In genomic region chr2:240287496-240288086, GRCh38 we compare ENCODE assay signal across 2 cellular contexts.
TF ChIP-seq lines count a peak whose summit lies in the region.

No MANE protein-coding gene starts in this region.

TF ChIP-seq in SK-N-SH, 30 proteins besides CTCF, POLR2A, EP300 and RAD21 (continued from another document):
- TF ChIP-seq YY1 (IDR thresholded peaks at IDR 0.05; ENCODE audit: low read depth): no peak
- TF ChIP-seq NFIC (IDR thresholded peaks at IDR 0.05; ENCODE audit: borderline replicate concordance): no peak
- TF ChIP-seq SMC3 (IDR thresholded peaks at IDR 0.05; ENCODE audit: low read depth, low read length): no peak
- TF ChIP-seq MAX (IDR thresholded peaks at IDR 0.05; ENCODE audit: low read depth): no peak
- TF ChIP-seq REST (IDR thresholded peaks at IDR 0.05; ENCODE audit: low read depth, low read length): no peak
- no peak for TF ChIP-seq JUND (IDR thresholded peaks at IDR 0.05)
- no peak for TF ChIP-seq FOSL2 (IDR thresholded peaks at IDR 0.05; ENCODE audit: borderline replicate concordance, low read depth)
- TF ChIP-seq FOXJ3 (CRISPR knock-in tag; IDR thresholded peaks at IDR 0.05): no peak
- TF ChIP-seq MXI1 (IDR thresholded peaks at IDR 0.05; ENCODE audit: low read depth, low read length): no peak
- TF ChIP-seq IRF3 (IDR thresholded peaks at IDR 0.05; ENCODE audit: low read depth, low read length): no peak
- no peak for TF ChIP-seq CHD2 (IDR thresholded peaks at IDR 0.05; ENCODE audit: low read length, partially characterized antibody)
- TF ChIP-seq FOXM1 (IDR thresholded peaks at IDR 0.05; ENCODE audit: low read depth): no peak
- TF ChIP-seq GATA2 (CRISPR knock-in tag; IDR thresholded peaks at IDR 0.05): no peak
- TF ChIP-seq ZBTB33 (IDR thresholded peaks at IDR 0.05; ENCODE audit: borderline replicate concordance, low read depth): no peak
- TF ChIP-seq MEF2A (IDR thresholded peaks at IDR 0.05; ENCODE audit: borderline replicate concordance, low read depth): no peak
- no peak for TF ChIP-seq EZH2phosphoT487 (IDR thresholded peaks at IDR 0.05; ENCODE audit: borderline replicate concordance, low read depth)
- no peak for TF ChIP-seq PBX3 (IDR thresholded peaks at IDR 0.05)

TF ChIP-seq in SK-N-SH treated with all-trans-retinoic acid at 6 μM for 48 hours, 23 proteins besides CTCF, POLR2A, EP300 and RAD21 (continued from another document):
- TF ChIP-seq TCF4 (CRISPR knock-in tag; IDR thresholded peaks at IDR 0.05; ENCODE audit: borderline replicate concordance): no peak
- TF ChIP-seq POU6F1 (CRISPR knock-in tag; IDR thresholded peaks at IDR 0.05; ENCODE audit: borderline replicate concordance, low read depth): no peak
- no peak for TF ChIP-seq ARNTL (CRISPR knock-in tag; IDR thresholded peaks at IDR 0.05; ENCODE audit: borderline replicate concordance, low read depth)
- TF ChIP-seq ZNF70 (CRISPR knock-in tag; IDR thresholded peaks at IDR 0.05): no peak
- no peak for TF ChIP-seq ISL1 (CRISPR knock-in tag; IDR thresholded peaks at IDR 0.05)
- TF ChIP-seq PATZ1 (CRISPR knock-in tag; IDR thresholded peaks at IDR 0.05; ENCODE audit: borderline replicate concordance): no peak
- TF ChIP-seq ZC3H10 (CRISPR knock-in tag; IDR thresholded peaks at IDR 0.05): no peak
- TF ChIP-seq TOX (CRISPR knock-in tag; IDR thresholded peaks at IDR 0.05; ENCODE audit: borderline replicate concordance): no peak
- TF ChIP-seq SNAI2 (CRISPR knock-in tag; IDR thresholded peaks at IDR 0.05): no peak
- TF ChIP-seq BACH2 (CRISPR knock-in tag; IDR thresholded peaks at IDR 0.05; ENCODE audit: borderline replicate concordance): no peak
